Comparison of ENCODE assay signal across 11 cellular contexts in the genomic region with DNA sequence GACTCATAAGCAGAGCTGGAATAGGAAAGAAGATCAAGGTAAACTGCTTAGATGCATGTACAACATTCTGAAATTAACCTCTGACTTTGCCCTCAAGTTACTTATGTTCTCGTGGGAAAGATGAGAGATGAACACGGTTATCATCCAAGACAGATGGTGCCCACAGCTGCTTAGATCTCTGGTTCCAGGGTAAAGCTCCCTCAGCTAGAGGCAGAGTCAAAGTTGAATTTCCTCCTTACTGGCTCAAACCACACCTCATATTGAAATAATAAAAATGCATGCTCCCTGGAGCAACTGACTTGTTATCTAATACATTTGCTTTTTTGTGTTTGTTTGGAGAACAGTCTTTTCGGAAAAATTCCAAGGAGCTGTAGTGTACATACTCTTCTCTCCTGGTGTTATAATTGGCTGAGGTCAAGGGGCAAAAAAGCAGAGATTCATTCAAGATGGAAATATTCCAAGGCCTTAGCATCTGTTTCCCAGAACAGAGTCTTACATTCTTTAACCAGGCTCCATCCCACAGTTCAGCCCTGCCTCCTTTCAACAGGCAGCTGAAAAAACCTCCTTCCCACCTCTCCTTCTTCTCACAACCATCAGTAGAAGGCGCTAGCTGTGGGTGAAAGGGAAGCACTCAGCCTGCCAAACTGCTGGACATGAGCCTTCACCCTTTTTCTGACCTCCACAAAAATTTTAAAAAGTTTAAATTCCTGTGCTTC. TPM values are rescaled to one million over a fixed set of nuclear protein-coding genes. Genes with fewer than 3 reads are reported as not detected.
DNase-seq lines count a peak whose midpoint lies in the region; ATAC-seq and TF ChIP-seq lines count a peak whose summit lies in the region.
"Had no signal": no experiment of that assay in that cellular context is flagged by ENCODE, and none has a peak within 500 bp of the region (broad histone marks: within the 10 kb centered on the region; RNA-seq: fewer than 3 reads in every experiment).

No MANE protein-coding gene starts in this region.

- peak overlapping the region; percentile 38 for H2BK5ac ChIP-seq in trophoblast cell (ENCODE audit: low read depth, low read length, poor library complexity)

- DNase-seq in BJ (ENCODE audit: low read depth) (peak; percentile 100), WERI-Rb-1 (peak; percentile 10), glutamatergic neuron (no peak), trophoblast cell (peak in 1 of 2 donors; percentile 45), kidney glomerular epithelial cell (lab: John Stamatoyannopoulos, UW) (no peak)
- DNase-seq in naive thymus-derived CD8-positive, alpha-beta T cell = no peak
- DNase-seq in activated CD4-positive, CD25-positive, alpha-beta regulatory T cell treated with anti-CD3 and anti-CD28 coated beads, Interleukin-2, amount 50 U/mL, for 72 hours = no peak
- DNase-seq: activated B cell treated with CpG ODN at 0.5 μM for 24 hours, DMS153 had no signal

- peaks cover 11% of the 10 kb centered on the region for H3K4me1 Mint-ChIP-seq in glutamatergic neuron (ENCODE audit: low read depth, unreplicated experiment)
- peaks cover 0 to 6% (median 0%) of the 10 kb centered on the region in 4 donors for H3K4me1 Mint-ChIP-seq in naive thymus-derived CD8-positive, alpha-beta T cell
- H3K4me1 Mint-ChIP-seq: activated B cell treated with CpG ODN at 0.5 μM for 24 hours had no signal

- H3K9me3 Mint-ChIP-seq in glutamatergic neuron (ENCODE audit: unreplicated experiment) = no peaks in the 10 kb centered on the region
- H3K9me3 Mint-ChIP-seq in naive thymus-derived CD8-positive, alpha-beta T cell = peaks cover 0 to 5% (median 0%) of the 10 kb centered on the region in 9 donors
- H3K9me3 Mint-ChIP-seq: activated B cell treated with CpG ODN at 0.5 μM for 24 hours had no signal

- TF ChIP-seq CTCF in BJ (IDR thresholded peaks at IDR 0.05; ENCODE audit: insufficient read depth, low read depth, low read length) = peak; percentile 54
- no peak for TF ChIP-seq CTCF in WERI-Rb-1 (IDR thresholded peaks at IDR 0.05; ENCODE audit: low read depth, low read length)
- TF ChIP-seq CTCF in glutamatergic neuron (IDR thresholded peaks at IDR 0.05; ENCODE audit: partially characterized antibody, unreplicated experiment) = no peak

- POLR2A ChIA-PET in BJ (lab: Charles Lee) = interaction anchor here (0.6 to 1.2 kb wide), 4 partner anchors 41 to 201 kb away, joined by 3 to 10 read pairs (median 4); no protein-coding TSS in a partner anchor
- POLR2A ChIA-PET in naive thymus-derived CD8-positive, alpha-beta T cell (lab: Charles Lee) = no interaction called here

- CTCF ChIA-PET in BJ (lab: Yijun Ruan, JAX) = interaction anchor here (0.6 to 3.7 kb wide), 25 partner anchors 10 to 1172 kb away, joined by 3 to 29 read pairs (median 5); a partner anchor contains a TSS

- no peak overlapping the region for H4K12ac ChIP-seq in trophoblast cell (ENCODE audit: low read depth, low read length)

- H3K4me3 ChIP-seq in BJ (ENCODE audit: low read depth, low read length) (no peak overlapping the region), WERI-Rb-1 (ENCODE audit: low read depth, low read length) (no peak overlapping the region), trophoblast cell (ENCODE audit: low read depth, low read length) (no peak overlapping the region)

- no peak for ATAC-seq in activated CD4-positive, CD25-positive, alpha-beta regulatory T cell treated with anti-CD3 and anti-CD28 coated beads, Interleukin-2, amount 50 U/mL, for 24 hours
- ATAC-seq in naive thymus-derived CD8-positive, alpha-beta T cell = no peak

- no peak overlapping the region for H2AK5ac ChIP-seq in trophoblast cell (ENCODE audit: low read length)

- no peak overlapping the region for H4K8ac ChIP-seq in trophoblast cell (ENCODE audit: low read depth, low read length)

- H2BK120ac ChIP-seq in trophoblast cell (ENCODE audit: insufficient read depth, low read length, poor library complexity) = no peak overlapping the region

- H4K91ac ChIP-seq in trophoblast cell (ENCODE audit: low read depth, low read length) = no peak overlapping the region

- H3K27me3 Mint-ChIP-seq in glutamatergic neuron (ENCODE audit: unreplicated experiment) = no peaks in the 10 kb centered on the region
- peaks cover 3 to 38% (median 18%) of the 10 kb centered on the region in 5 donors for H3K27me3 Mint-ChIP-seq in naive thymus-derived CD8-positive, alpha-beta T cell

- no peaks in the 10 kb centered on the region for H3K36me3 ChIP-seq in BJ (ENCODE audit: control insufficient read depth, insufficient read depth, low read length)
- H3K36me3 ChIP-seq in WERI-Rb-1 = no peaks in the 10 kb centered on the region
- no peaks in the 10 kb centered on the region for H3K36me3 ChIP-seq in trophoblast cell (ENCODE audit: control insufficient read depth in 1 of 2, insufficient read depth in 2 of 2, low read length in 2 of 2)

- no peak overlapping the region for H3K23ac ChIP-seq in trophoblast cell (ENCODE audit: low read length)

- H2BK12ac ChIP-seq in trophoblast cell (ENCODE audit: low read length) = no peak overlapping the region

- no peak overlapping the region for H3K14ac ChIP-seq in trophoblast cell (ENCODE audit: low read length)

- peaks cover 4 to 6% of the 10 kb centered on the region in 2 experiments for H3K4me1 ChIP-seq in trophoblast cell (ENCODE audit: control insufficient read depth in 1 of 2, insufficient read depth in 2 of 2, low read length in 2 of 2)

- H3K27ac Mint-ChIP-seq in glutamatergic neuron (ENCODE audit: unreplicated experiment) = peak overlapping the region; percentile 23
- H3K27ac Mint-ChIP-seq in naive thymus-derived CD8-positive, alpha-beta T cell = no peak overlapping the region
- H3K27ac Mint-ChIP-seq: activated B cell treated with CpG ODN at 0.5 μM for 24 hours had no signal

- H3K79me1 ChIP-seq in trophoblast cell (ENCODE audit: low read length) = no peaks in the 10 kb centered on the region

- no peaks in the 10 kb centered on the region for H3K9me3 ChIP-seq in WERI-Rb-1 (ENCODE audit: severe bottlenecking)
- no peaks in the 10 kb centered on the region for H3K9me3 ChIP-seq in trophoblast cell (ENCODE audit: insufficient read depth, low read depth, low read length)

- no peaks in the 10 kb centered on the region for H3K27me3 ChIP-seq in BJ (ENCODE audit: control insufficient read depth, insufficient read depth, low read length)
- no peaks in the 10 kb centered on the region for H3K27me3 ChIP-seq in WERI-Rb-1 (ENCODE audit: insufficient read depth, low read depth, severe bottlenecking)
- H3K27me3 ChIP-seq in trophoblast cell (ENCODE audit: insufficient read depth, low read length) = no peaks in the 10 kb centered on the region

- H3K36me3 Mint-ChIP-seq in glutamatergic neuron (ENCODE audit: unreplicated experiment) = no peaks in the 10 kb centered on the region
- H3K36me3 Mint-ChIP-seq in naive thymus-derived CD8-positive, alpha-beta T cell = no peaks in the 10 kb centered on the region

- H3K4ac ChIP-seq in trophoblast cell (ENCODE audit: low read depth, low read length) = no peak overlapping the region

- no peak overlapping the region for H2AFZ ChIP-seq in trophoblast cell (ENCODE audit: insufficient read depth, low read length, poor library complexity)

- H3K27ac ChIP-seq in WERI-Rb-1 (peak overlapping the region; percentile 12; the same call in 1 of the 2 replicates), trophoblast cell (ENCODE audit: low read depth, low read length) (no peak overlapping the region)

- H3K4me3 Mint-ChIP-seq in glutamatergic neuron (ENCODE audit: unreplicated experiment) = no peak overlapping the region
- H3K4me3 Mint-ChIP-seq in naive thymus-derived CD8-positive, alpha-beta T cell = no peak overlapping the region
- H3K4me3 Mint-ChIP-seq: activated B cell treated with CpG ODN at 0.5 μM for 24 hours had no signal

- no CpG with 5 or more reads among the region's 4 CpGs for WGBS in trophoblast cell (ENCODE audit: extremely low coverage, insufficient coverage, insufficient read length)

- H3K9ac ChIP-seq in trophoblast cell (ENCODE audit: low read length) = no peak overlapping the region

- no peak overlapping the region for H3K18ac ChIP-seq in trophoblast cell (ENCODE audit: low read length)

- no peak overlapping the region for H3K4me2 ChIP-seq in trophoblast cell (ENCODE audit: low read length)

- no peaks in the 10 kb centered on the region for H3K79me2 ChIP-seq in trophoblast cell (ENCODE audit: control insufficient read depth, insufficient read depth, low read length, poor library complexity)

RNA-seq across cellular contexts. Expression of a gene that starts 43.6 kb away (rescaled TPM):
- polyA plus RNA-seq in BJ (2011; rRNA removed) = 0.07 and 0.17 TPM in 2 replicates
- not detected in 2 replicates for polyA minus RNA-seq in BJ (2011; rRNA and poly(A)+ RNA removed)
- not detected for total RNA-seq in glutamatergic neuron (ENCODE audit: unreplicated experiment)
- polyA plus RNA-seq in trophoblast cell (2013) = 0.04 and 0.19 TPM in 2 replicates
- total RNA-seq in naive thymus-derived CD8-positive, alpha-beta T cell = not detected
- not detected for polyA plus RNA-seq in naive thymus-derived CD8-positive, alpha-beta T cell
- total RNA-seq: activated B cell treated with CpG ODN at 0.5 μM for 24 hours, glomerular endothelial cell had no signal

RNA-seq across cellular contexts. Expression of a gene that starts 50.8 kb away (rescaled TPM):
- 0.45 and 0.70 TPM in 2 replicates for polyA plus RNA-seq in BJ (2011; rRNA removed)
- 0.10 TPM in 1 of 2 replicates, not detected in the other for polyA minus RNA-seq in BJ (2011; rRNA and poly(A)+ RNA removed)
- not detected for total RNA-seq in glutamatergic neuron (ENCODE audit: unreplicated experiment)
- not detected in 2 replicates for polyA plus RNA-seq in trophoblast cell (2013)
- total RNA-seq in naive thymus-derived CD8-positive, alpha-beta T cell = not detected
- polyA plus RNA-seq in naive thymus-derived CD8-positive, alpha-beta T cell = not detected
- total RNA-seq: activated B cell treated with CpG ODN at 0.5 μM for 24 hours, glomerular endothelial cell had no signal

Comparison
In these comparisons a context has a peak if more than half of its experiments do, and no peak if none do; other contexts are left out.
1. DNase-seq: peak in BJ (single experiment) and WERI-Rb-1 (single experiment); none in glutamatergic neuron (single experiment), naive thymus-derived CD8-positive, alpha-beta T cell (0 of 10), kidney glomerular epithelial cell (single experiment) and activated CD4-positive, CD25-positive, alpha-beta regulatory T cell treated with anti-CD3 and anti-CD28 coated beads, Interleukin-2, amount 50 U/mL, for 72 hours (single experiment).